In genomic region chr12:105352049-105352448, GRCh38 we compare ENCODE assay signal across 11 cellular contexts. TPM values are rescaled to one million over a fixed set of nuclear protein-coding genes. Genes with fewer than 3 reads are reported as not detected.
DNase-seq lines count a peak whose midpoint lies in the region; ATAC-seq and TF ChIP-seq lines count a peak whose summit lies in the region.
"Had no signal": no experiment of that assay in that cellular context is flagged by ENCODE, and none has a peak within 500 bp of the region (broad histone marks: within the 10 kb centered on the region; RNA-seq: fewer than 3 reads in every experiment).

No MANE protein-coding gene starts in this region.

- H3K27ac ChIP-seq in ascending aorta (peak overlapping the region; percentile 33 to 59), right cardiac atrium (ENCODE audit: low read length) (no peak overlapping the region)
- H3K27ac ChIP-seq: RWPE1 had no signal

- WGBS in right cardiac atrium = 88% methylated on average over 4 of the region's 4 CpGs

- H3K4me1 ChIP-seq in ascending aorta = peaks cover 8 to 47% of the 10 kb centered on the region in 2 donors
- no peaks in the 10 kb centered on the region for H3K4me1 ChIP-seq in right cardiac atrium (ENCODE audit: control insufficient read depth, insufficient read depth, low read length)

- TF ChIP-seq POLR2A in GM18505 (IDR thresholded peaks at IDR 0.05; ENCODE audit: borderline replicate concordance, extremely low read depth, insufficient read depth, insufficient read length) = no peak

- DNase-seq in ascending aorta (ENCODE audit: low spot score in 2 of 2) = no peak
- no peak for DNase-seq in NAMALWA (ENCODE audit: low spot score)
- no peak for DNase-seq in dedifferentiated amniotic fluid mesenchymal stem cell (ENCODE audit: extremely low spot score)
- DNase-seq in right cardiac atrium = no peak
- no peak for DNase-seq in posterior vena cava (ENCODE audit: low spot score)
- DNase-seq: left cardiac atrium; stimulated activated CD4-positive, alpha-beta T cell treated with anti-CD3 and anti-CD28 coated beads, Interleukin-12 subunit alpha, Interleukin-12 subunit beta, amount 100 ng/mL, for 4 hours had no signal

- H3K9me3 ChIP-seq in ascending aorta (no peaks in the 10 kb centered on the region), right cardiac atrium (ENCODE audit: control insufficient read depth, low read length) (no peaks in the 10 kb centered on the region)

- ATAC-seq in GM18505 (IDR thresholded peaks at IDR 0.05; ENCODE audit: unreplicated experiment) (peak; percentile 71), GM21390 (IDR thresholded peaks at IDR 0.05; ENCODE audit: unreplicated experiment) (peak; percentile 81), HG03135 (IDR thresholded peaks at IDR 0.05; ENCODE audit: unreplicated experiment) (peak; percentile 87), right cardiac atrium (no peak)
- ATAC-seq: left cardiac atrium had no signal

- no peak for TF ChIP-seq CTCF in ascending aorta (IDR thresholded peaks at IDR 0.05)

- no peaks in the 10 kb centered on the region for H3K36me3 ChIP-seq in ascending aorta

- H3K27me3 ChIP-seq in ascending aorta = no peaks in the 10 kb centered on the region
- no peaks in the 10 kb centered on the region for H3K27me3 ChIP-seq in right cardiac atrium (ENCODE audit: control insufficient read depth, insufficient read depth)

- intact Hi-C loops in ascending aorta (cut with DNase I) = loop anchor here (2.0 kb wide), 1 partner anchor 21 kb away; the partner anchor contains the start of gene C12orf75
- intact Hi-C loops in right cardiac atrium (cut with DNase I) = no loop called here
- intact Hi-C loops in posterior vena cava (cut with DNase I) = no loop called here

- H3K4me3 ChIP-seq in ascending aorta = no peak overlapping the region
- no peak overlapping the region for H3K4me3 ChIP-seq in right cardiac atrium (ENCODE audit: low read length)

RNA-seq across cellular contexts. Expression of gene C12orf75, which starts 21.6 kb away (rescaled TPM):
- total RNA-seq in ascending aorta (56.5 TPM), right cardiac atrium (1 to 10 TPM; 1.5 to 1.8 (median 1.6) TPM), posterior vena cava (100 to 1,000 TPM; 120 to 138 TPM)
- polyA plus RNA-seq in right cardiac atrium = 2.1 TPM

Comparison
In these comparisons a context has a peak if more than half of its experiments do, and no peak if none do; other contexts are left out.
1. ATAC-seq: peak in GM18505 (single experiment), GM21390 (single experiment) and HG03135 (single experiment); none in right cardiac atrium (0 of 2).
2. RNA of gene C12orf75, which starts 21.6 kb away (total RNA-seq): 120 to 138 TPM in posterior vena cava and 56.5 TPM in ascending aorta (single experiment); 1.5 to 1.8 TPM in right cardiac atrium; every median in the first group is over 10 times any median in the second.